In the genomic region with DNA sequence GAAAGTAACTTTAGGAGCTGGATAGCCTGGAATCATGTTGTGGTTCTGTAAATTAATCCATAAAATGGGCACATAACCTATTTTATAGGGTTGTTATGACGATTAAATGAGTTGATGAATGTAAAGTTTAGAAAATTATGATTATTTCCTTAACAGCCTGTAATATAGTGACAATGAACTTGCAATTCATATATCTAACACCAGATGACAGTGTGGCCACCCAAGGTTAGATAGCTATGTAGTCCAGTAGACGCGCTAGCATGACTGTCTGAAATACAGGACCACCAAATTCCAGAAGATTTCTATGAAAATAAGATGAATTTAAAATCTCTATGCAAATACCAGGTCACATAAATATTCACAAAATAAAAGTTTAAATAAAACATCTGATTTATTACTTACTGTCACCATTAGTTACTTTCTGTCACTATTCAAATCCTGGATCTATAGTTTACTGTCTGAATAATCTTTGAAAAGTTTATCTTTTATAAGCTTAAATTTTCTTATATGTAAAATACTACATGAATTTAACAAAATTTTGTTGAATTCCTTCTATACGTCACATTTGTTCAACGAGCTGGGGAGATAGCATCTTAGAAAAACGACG, we compare ENCODE assay signal across 9 cellular contexts. TPM values are rescaled to one million over a fixed set of nuclear protein-coding genes. Genes with fewer than 3 reads are reported as not detected.
A peak's percentile ranks its signal among the peaks of the same experiment; 100 is the strongest.
DNase-seq lines count a peak whose midpoint lies in the region; ATAC-seq and TF ChIP-seq lines count a peak whose summit lies in the region.
"Had no signal": no experiment of that assay in that cellular context is flagged by ENCODE, and none has a peak within 500 bp of the region (broad histone marks: within the 10 kb centered on the region; RNA-seq: fewer than 3 reads in every experiment).

No MANE protein-coding gene starts in this region.

- no peaks in the 10 kb centered on the region for H3K36me3 ChIP-seq in GM23338 (ENCODE audit: insufficient read depth)
- no peaks in the 10 kb centered on the region for H3K36me3 ChIP-seq in Karpas-422 (ENCODE audit: insufficient read depth, low read length)
- no peaks in the 10 kb centered on the region for H3K36me3 ChIP-seq in thoracic aorta

- DNase-seq in A172 (ENCODE audit: low spot score) (peak; percentile 30), EL (peak; percentile 45), GM23338 (ENCODE audit: low spot score) (peak; percentile 56), Karpas-422 (peak; percentile 71), left ventricle myocardium superior (no peak), thoracic aorta (ENCODE audit: low spot score) (no peak), mucosa of gallbladder (ENCODE audit: low spot score) (no peak)

- intact Hi-C loops in left ventricle myocardium superior (cut with micrococcal nuclease), result loop anchor here (2.0 kb wide), 1 partner anchor 242 kb away; no protein-coding TSS in a partner anchor

- no peaks in the 10 kb centered on the region for H3K27me3 Mint-ChIP-seq in GM23338 (ENCODE audit: insufficient read depth, low read depth, poor library complexity)

- H4K20me1 ChIP-seq in GM23338 (replicated peaks; ENCODE audit: insufficient read depth) (no peaks in the 10 kb centered on the region), Karpas-422 (ENCODE audit: insufficient read depth, low read depth, low read length) (no peaks in the 10 kb centered on the region)

- no peaks in the 10 kb centered on the region for H3F3A ChIP-seq in GM23338 (replicated peaks; ENCODE audit: low read depth)

- H3K9ac ChIP-seq in Karpas-422 (ENCODE audit: low read length), result no peak overlapping the region

- no peak overlapping the region for H3K4me2 ChIP-seq in GM23338
- H3K4me2 ChIP-seq in Karpas-422 (ENCODE audit: low read depth, low read length, poor library complexity, severe bottlenecking), result no peak overlapping the region

- peak; percentile 73 to 81 for TF ChIP-seq CTCF in GM23338 (conservative IDR thresholded peaks at IDR 0.05; ENCODE audit: low read depth in 2 of 2)
- TF ChIP-seq CTCF in WI38 (IDR thresholded peaks at IDR 0.05; ENCODE audit: low read depth, low read length), result peak; percentile 71
- peak; percentile 84 for TF ChIP-seq CTCF in thoracic aorta (IDR thresholded peaks at IDR 0.05)

- H3K9me2 ChIP-seq in GM23338 (ENCODE audit: insufficient read depth) (no peaks in the 10 kb centered on the region), Karpas-422 (replicated peaks; ENCODE audit: insufficient read depth, low read length) (no peaks in the 10 kb centered on the region)

- H3K4me1 Mint-ChIP-seq in GM23338, result no peaks in the 10 kb centered on the region
- H3K4me1 Mint-ChIP-seq: IgD-negative memory B cell had no signal

- no peak overlapping the region for H2AFZ ChIP-seq in GM23338
- no peak overlapping the region for H2AFZ ChIP-seq in Karpas-422 (ENCODE audit: low read length)

- ATAC-seq in GM23338 (peak; percentile 71), left ventricle myocardium superior (peak; percentile 69), thoracic aorta (ENCODE audit: insufficient number of reproducible peaks, low FRiP score, low read depth) (no peak)

- H3K27ac Mint-ChIP-seq in GM23338, result no peak overlapping the region
- H3K27ac Mint-ChIP-seq: IgD-negative memory B cell had no signal

- H3K27ac ChIP-seq in GM23338 (ENCODE audit: low read depth), result no peak overlapping the region
- no peak overlapping the region for H3K27ac ChIP-seq in Karpas-422 (ENCODE audit: low read length)
- H3K27ac ChIP-seq in thoracic aorta, result no peak overlapping the region

- H3K36me3 Mint-ChIP-seq in GM23338 (ENCODE audit: low read depth), result no peaks in the 10 kb centered on the region
- H3K36me3 Mint-ChIP-seq: IgD-negative memory B cell had no signal

- no peak overlapping the region for H3K4me3 Mint-ChIP-seq in GM23338
- H3K4me3 Mint-ChIP-seq: IgD-negative memory B cell had no signal

- no peak overlapping the region for H3K4me3 ChIP-seq in GM23338
- no peak overlapping the region for H3K4me3 ChIP-seq in Karpas-422 (ENCODE audit: low read length)
- H3K4me3 ChIP-seq in WI38 (ENCODE audit: low read depth, low read length), result no peak overlapping the region
- H3K4me3 ChIP-seq in thoracic aorta, result no peak overlapping the region

- H3K4me1 ChIP-seq in GM23338 (ENCODE audit: insufficient read depth) (no peaks in the 10 kb centered on the region), Karpas-422 (ENCODE audit: low read length) (no peaks in the 10 kb centered on the region), thoracic aorta (ENCODE audit: control insufficient read depth in 1 of 2, low read depth in 2 of 2) (peaks cover 0 to 14% of the 10 kb centered on the region in 2 donors)

- H3K9me3 ChIP-seq in Karpas-422 (ENCODE audit: low read length) (no peaks in the 10 kb centered on the region), thoracic aorta (no peaks in the 10 kb centered on the region)

- H3K79me2 ChIP-seq in GM23338 (replicated peaks; ENCODE audit: insufficient read depth) (no peaks in the 10 kb centered on the region), Karpas-422 (ENCODE audit: low read length) (no peaks in the 10 kb centered on the region)

- H3K9me3 Mint-ChIP-seq in GM23338, result no peaks in the 10 kb centered on the region

- H3K27me3 ChIP-seq in GM23338 (ENCODE audit: insufficient read depth), result no peaks in the 10 kb centered on the region
- no peaks in the 10 kb centered on the region for H3K27me3 ChIP-seq in Karpas-422 (ENCODE audit: low read length)
- no peaks in the 10 kb centered on the region for H3K27me3 ChIP-seq in thoracic aorta (replicated peaks; ENCODE audit: insufficient read depth)

TF ChIP-seq in GM23338, 12 proteins besides CTCF, POLR2A, EP300 and RAD21 (continues in another document):
- TF ChIP-seq STAT1 (IDR thresholded peaks at IDR 0.05; ENCODE audit: unreplicated experiment), result no peak
- TF ChIP-seq EZH2 (IDR thresholded peaks at IDR 0.05; ENCODE audit: low read depth, unreplicated experiment), result no peak
- no peak for TF ChIP-seq EZH2phosphoT487 (IDR thresholded peaks at IDR 0.05; ENCODE audit: unreplicated experiment)
- TF ChIP-seq, protein P1, sequence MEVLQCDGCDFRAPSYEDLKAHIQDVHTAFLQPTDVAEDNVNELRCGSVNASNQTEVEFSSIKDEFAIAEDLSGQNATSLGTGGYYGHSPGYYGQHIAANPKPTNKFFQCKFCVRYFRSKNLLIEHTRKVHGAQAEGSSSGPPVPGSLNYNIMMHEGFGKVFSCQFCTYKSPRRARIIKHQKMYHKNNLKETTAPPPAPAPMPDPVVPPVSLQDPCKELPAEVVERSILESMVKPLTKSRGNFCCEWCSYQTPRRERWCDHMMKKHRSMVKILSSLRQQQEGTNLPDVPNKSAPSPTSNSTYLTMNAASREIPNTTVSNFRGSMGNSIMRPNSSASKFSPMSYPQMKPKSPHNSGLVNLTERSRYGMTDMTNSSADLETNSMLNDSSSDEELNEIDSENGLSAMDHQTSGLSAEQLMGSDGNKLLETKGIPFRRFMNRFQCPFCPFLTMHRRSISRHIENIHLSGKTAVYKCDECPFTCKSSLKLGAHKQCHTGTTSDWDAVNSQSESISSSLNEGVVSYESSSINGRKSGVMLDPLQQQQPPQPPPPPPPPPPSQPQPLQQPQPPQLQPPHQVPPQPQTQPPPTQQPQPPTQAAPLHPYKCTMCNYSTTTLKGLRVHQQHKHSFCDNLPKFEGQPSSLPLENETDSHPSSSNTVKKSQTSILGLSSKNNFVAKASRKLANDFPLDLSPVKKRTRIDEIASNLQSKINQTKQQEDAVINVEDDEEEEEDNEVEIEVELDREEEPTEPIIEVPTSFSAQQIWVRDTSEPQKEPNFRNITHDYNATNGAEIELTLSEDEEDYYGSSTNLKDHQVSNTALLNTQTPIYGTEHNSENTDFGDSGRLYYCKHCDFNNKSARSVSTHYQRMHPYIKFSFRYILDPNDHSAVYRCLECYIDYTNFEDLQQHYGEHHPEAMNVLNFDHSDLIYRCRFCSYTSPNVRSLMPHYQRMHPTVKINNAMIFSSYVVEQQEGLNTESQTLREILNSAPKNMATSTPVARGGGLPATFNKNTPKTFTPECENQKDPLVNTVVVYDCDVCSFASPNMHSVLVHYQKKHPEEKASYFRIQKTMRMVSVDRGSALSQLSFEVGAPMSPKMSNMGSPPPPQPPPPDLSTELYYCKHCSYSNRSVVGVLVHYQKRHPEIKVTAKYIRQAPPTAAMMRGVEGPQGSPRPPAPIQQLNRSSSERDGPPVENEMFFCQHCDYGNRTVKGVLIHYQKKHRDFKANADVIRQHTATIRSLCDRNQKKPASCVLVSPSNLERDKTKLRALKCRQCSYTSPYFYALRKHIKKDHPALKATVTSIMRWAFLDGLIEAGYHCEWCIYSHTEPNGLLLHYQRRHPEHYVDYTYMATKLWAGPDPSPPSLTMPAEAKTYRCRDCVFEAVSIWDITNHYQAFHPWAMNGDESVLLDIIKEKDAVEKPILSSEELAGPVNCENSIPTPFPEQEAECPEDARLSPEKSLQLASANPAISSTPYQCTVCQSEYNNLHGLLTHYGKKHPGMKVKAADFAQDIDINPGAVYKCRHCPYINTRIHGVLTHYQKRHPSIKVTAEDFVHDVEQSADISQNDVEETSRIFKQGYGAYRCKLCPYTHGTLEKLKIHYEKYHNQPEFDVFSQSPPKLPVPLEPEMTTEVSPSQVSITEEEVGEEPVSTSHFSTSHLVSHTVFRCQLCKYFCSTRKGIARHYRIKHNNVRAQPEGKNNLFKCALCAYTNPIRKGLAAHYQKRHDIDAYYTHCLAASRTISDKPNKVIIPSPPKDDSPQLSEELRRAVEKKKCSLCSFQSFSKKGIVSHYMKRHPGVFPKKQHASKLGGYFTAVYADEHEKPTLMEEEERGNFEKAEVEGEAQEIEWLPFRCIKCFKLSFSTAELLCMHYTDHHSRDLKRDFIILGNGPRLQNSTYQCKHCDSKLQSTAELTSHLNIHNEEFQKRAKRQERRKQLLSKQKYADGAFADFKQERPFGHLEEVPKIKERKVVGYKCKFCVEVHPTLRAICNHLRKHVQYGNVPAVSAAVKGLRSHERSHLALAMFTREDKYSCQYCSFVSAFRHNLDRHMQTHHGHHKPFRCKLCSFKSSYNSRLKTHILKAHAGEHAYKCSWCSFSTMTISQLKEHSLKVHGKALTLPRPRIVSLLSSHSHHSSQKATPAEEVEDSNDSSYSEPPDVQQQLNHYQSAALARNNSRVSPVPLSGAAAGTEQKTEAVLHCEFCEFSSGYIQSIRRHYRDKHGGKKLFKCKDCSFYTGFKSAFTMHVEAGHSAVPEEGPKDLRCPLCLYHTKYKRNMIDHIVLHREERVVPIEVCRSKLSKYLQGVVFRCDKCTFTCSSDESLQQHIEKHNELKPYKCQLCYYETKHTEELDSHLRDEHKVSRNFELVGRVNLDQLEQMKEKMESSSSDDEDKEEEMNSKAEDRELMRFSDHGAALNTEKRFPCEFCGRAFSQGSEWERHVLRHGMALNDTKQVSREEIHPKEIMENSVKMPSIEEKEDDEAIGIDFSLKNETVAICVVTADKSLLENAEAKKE (CRISPR knock-in tag; IDR thresholded peaks at IDR 0.05), result no peak
- no peak for TF ChIP-seq POLR2AphosphoS5 (IDR thresholded peaks at IDR 0.05; ENCODE audit: low read depth)
- TF ChIP-seq NANOG (IDR thresholded peaks at IDR 0.05; ENCODE audit: borderline replicate concordance), result no peak

RNA-seq across cellular contexts. Expression of a gene that starts 26.1 kb away (rescaled TPM):
- 17.2 and 25.4 TPM in 2 replicates for total RNA-seq in A172 (2014; rRNA removed; shearing (Covaris generic))
- 26.4 and 27.6 TPM in 2 replicates for total RNA-seq in GM23338 (2014; rRNA removed; shearing (Covaris generic))
- 11.7 and 13.4 TPM in 2 replicates for polyA plus RNA-seq in GM23338 (2016; fragmentation: Nextera tagmentation; extraction: Ambion mirVana)
- total RNA-seq in Karpas-422 (2014; rRNA removed; shearing (Covaris generic); ENCODE audit: low replicate concordance), result 1.9 and 2.8 TPM in 2 replicates
- total RNA-seq in left ventricle myocardium superior (4.7 TPM), thoracic aorta (1 to 10 TPM; 4.7 to 8.3 TPM), mucosa of gallbladder (13.0 TPM)

Comparison
In these comparisons a context has a peak if more than half of its experiments do, and no peak if none do; other contexts are left out.
1. DNase-seq: peak in A172 (single experiment), EL (single experiment), GM23338 (single experiment) and Karpas-422 (single experiment); none in left ventricle myocardium superior (single experiment), thoracic aorta (single experiment) and mucosa of gallbladder (single experiment).
2. Peak in every context shown above with its lines, with median percentiles within 50 percentile points of each other: CTCF ChIP-seq.